Comparison of ENCODE assay signal across 2 cellular contexts in the genomic region with DNA sequence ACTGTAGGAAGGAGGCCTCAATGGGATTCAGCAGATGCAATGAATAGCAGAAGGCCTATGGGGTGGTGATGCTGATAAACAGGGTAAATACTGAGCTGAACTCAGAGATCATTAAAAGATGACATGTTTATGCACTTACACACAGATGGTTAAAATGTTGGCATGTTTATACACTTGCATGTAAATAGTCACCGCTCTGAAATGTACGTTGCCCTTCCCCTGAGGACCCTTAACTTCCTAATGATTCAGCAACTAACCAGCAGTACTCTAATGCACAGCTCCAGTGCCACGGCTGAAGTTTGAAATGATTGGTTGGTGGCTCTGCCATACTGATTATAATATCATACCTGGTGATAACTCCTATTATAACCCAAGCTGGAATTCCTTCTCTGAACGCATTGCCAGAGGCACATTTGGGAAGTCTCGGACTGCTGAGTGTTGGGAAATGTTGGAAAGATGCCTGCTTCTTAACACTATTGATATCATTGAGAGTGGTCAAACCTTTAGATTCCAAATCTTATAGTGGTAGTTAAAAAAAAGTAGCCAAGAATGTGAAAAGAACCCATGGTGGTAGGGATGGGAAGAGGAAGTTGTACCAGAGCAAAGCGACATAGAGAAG.
TF ChIP-seq lines count a peak whose summit lies in the region.

No MANE protein-coding gene starts in this region.

TF ChIP-seq in SK-N-SH, 30 proteins besides CTCF, POLR2A, EP300 and RAD21 (continued from another document):
- TF ChIP-seq, protein P1, sequence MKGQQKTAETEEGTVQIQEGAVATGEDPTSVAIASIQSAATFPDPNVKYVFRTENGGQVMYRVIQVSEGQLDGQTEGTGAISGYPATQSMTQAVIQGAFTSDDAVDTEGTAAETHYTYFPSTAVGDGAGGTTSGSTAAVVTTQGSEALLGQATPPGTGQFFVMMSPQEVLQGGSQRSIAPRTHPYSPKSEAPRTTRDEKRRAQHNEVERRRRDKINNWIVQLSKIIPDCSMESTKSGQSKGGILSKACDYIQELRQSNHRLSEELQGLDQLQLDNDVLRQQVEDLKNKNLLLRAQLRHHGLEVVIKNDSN (IDR thresholded peaks at IDR 0.05; ENCODE audit: borderline replicate concordance, low read depth) = no peak
- TF ChIP-seq FOXM1 (IDR thresholded peaks at IDR 0.05; ENCODE audit: low read depth) (no peak), NFIC (IDR thresholded peaks at IDR 0.05; ENCODE audit: borderline replicate concordance) (no peak), FOSL2 (IDR thresholded peaks at IDR 0.05; ENCODE audit: borderline replicate concordance, low read depth) (no peak), SMC3 (IDR thresholded peaks at IDR 0.05; ENCODE audit: low read depth, low read length) (no peak), GATA2 (CRISPR knock-in tag; IDR thresholded peaks at IDR 0.05) (no peak), GABPA (IDR thresholded peaks at IDR 0.05; ENCODE audit: low read depth) (no peak), TEAD4 (IDR thresholded peaks at IDR 0.05; ENCODE audit: borderline replicate concordance, insufficient read depth) (no peak), POLR2AphosphoS5 (IDR thresholded peaks at IDR 0.05; ENCODE audit: low read depth, low read length) (no peak), MAX (IDR thresholded peaks at IDR 0.05; ENCODE audit: low read depth) (no peak), RCOR1 (IDR thresholded peaks at IDR 0.05; ENCODE audit: low read length) (no peak)
TF ChIP-seq in SK-N-SH: peak in this region for 0.

TF ChIP-seq in SK-N-SH treated with all-trans-retinoic acid at 6 μM for 48 hours, 23 proteins besides CTCF, POLR2A, EP300 and RAD21 (continued from another document):
- TF ChIP-seq ARNTL (CRISPR knock-in tag; IDR thresholded peaks at IDR 0.05; ENCODE audit: borderline replicate concordance, low read depth) = no peak
- TF ChIP-seq ZFP3 (CRISPR knock-in tag; IDR thresholded peaks at IDR 0.05) = no peak
- no peak for TF ChIP-seq TSHZ2 (CRISPR knock-in tag; IDR thresholded peaks at IDR 0.05)
- TF ChIP-seq RARB (CRISPR knock-in tag; IDR thresholded peaks at IDR 0.05) = no peak
- TF ChIP-seq PPARA (CRISPR knock-in tag; IDR thresholded peaks at IDR 0.05; ENCODE audit: borderline replicate concordance) = no peak
- TF ChIP-seq ZNF70 (CRISPR knock-in tag; IDR thresholded peaks at IDR 0.05) = no peak
- TF ChIP-seq PATZ1 (CRISPR knock-in tag; IDR thresholded peaks at IDR 0.05; ENCODE audit: borderline replicate concordance) = no peak
- TF ChIP-seq, protein P2, sequence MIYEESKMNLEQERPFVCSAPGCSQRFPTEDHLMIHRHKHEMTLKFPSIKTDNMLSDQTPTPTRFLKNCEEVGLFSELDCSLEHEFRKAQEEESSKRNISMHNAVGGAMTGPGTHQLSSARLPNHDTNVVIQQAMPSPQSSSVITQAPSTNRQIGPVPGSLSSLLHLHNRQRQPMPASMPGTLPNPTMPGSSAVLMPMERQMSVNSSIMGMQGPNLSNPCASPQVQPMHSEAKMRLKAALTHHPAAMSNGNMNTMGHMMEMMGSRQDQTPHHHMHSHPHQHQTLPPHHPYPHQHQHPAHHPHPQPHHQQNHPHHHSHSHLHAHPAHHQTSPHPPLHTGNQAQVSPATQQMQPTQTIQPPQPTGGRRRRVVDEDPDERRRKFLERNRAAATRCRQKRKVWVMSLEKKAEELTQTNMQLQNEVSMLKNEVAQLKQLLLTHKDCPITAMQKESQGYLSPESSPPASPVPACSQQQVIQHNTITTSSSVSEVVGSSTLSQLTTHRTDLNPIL (CRISPR knock-in tag; IDR thresholded peaks at IDR 0.05; ENCODE audit: low read depth) = no peak
- TF ChIP-seq, protein P3, sequence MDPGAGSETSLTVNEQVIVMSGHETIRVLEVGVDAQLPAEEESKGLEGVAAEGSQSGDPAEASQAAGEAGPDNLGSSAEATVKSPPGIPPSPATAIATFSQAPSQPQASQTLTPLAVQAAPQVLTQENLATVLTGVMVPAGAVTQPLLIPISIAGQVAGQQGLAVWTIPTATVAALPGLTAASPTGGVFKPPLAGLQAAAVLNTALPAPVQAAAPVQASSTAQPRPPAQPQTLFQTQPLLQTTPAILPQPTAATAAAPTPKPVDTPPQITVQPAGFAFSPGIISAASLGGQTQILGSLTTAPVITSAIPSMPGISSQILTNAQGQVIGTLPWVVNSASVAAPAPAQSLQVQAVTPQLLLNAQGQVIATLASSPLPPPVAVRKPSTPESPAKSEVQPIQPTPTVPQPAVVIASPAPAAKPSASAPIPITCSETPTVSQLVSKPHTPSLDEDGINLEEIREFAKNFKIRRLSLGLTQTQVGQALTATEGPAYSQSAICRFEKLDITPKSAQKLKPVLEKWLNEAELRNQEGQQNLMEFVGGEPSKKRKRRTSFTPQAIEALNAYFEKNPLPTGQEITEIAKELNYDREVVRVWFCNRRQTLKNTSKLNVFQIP (CRISPR knock-in tag; IDR thresholded peaks at IDR 0.05; ENCODE audit: borderline replicate concordance, low read depth) = no peak
- no peak for TF ChIP-seq GLIS3 (CRISPR knock-in tag; IDR thresholded peaks at IDR 0.05)
- TF ChIP-seq ISL1 (CRISPR knock-in tag; IDR thresholded peaks at IDR 0.05) = no peak
- no peak for TF ChIP-seq TOX (CRISPR knock-in tag; IDR thresholded peaks at IDR 0.05; ENCODE audit: borderline replicate concordance)
- no peak for TF ChIP-seq ESRRG (CRISPR knock-in tag; IDR thresholded peaks at IDR 0.05)
- TF ChIP-seq TCF4 (CRISPR knock-in tag; IDR thresholded peaks at IDR 0.05; ENCODE audit: borderline replicate concordance) = no peak
- no peak for TF ChIP-seq CSDC2 (CRISPR knock-in tag; IDR thresholded peaks at IDR 0.05)
